Comparison of ENCODE assay signal across 18 cellular contexts in the genomic region with DNA sequence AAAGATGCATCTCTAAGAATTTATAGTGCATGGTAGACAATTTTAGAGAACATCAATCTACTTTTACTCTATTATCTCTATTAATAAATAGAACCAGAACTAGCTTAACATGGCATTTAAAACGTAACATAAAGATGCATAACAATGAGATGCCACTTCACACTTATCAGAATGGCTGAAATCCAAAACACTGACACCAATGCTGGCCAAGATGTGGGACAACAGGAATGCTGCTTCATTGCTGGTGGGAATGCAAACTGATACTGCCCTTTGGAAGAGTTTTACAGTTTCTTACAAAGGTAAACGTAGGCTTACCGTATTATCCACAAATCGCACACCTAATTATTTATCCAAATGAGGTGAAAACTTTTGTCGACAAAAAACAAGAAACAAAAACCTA.
DNase-seq lines count a peak whose midpoint lies in the region; ATAC-seq, FAIRE-seq and TF ChIP-seq lines count a peak whose summit lies in the region.
"Had no signal": no experiment of that assay in that cellular context is flagged by ENCODE, and none has a peak within 500 bp of the region (broad histone marks: within the 10 kb centered on the region; RNA-seq: fewer than 3 reads in every experiment).

No MANE protein-coding gene starts in this region.

- H3K27ac ChIP-seq in heart left ventricle, result peak overlapping the region in 4 of 12 donors; percentile 6 to 46 (median 32)
- H3K27ac ChIP-seq in gastrocnemius medialis, result peak overlapping the region; percentile 92 to 98 (median 95)

- in situ Hi-C loops in gastrocnemius medialis (cut with MboI; ENCODE audit: low sequenced_read_pairs in 4 of 4), result no loop called here

- DNase-seq in heart left ventricle, result no peak
- DNase-seq in cardiac septum (ENCODE audit: low spot score), result no peak
- DNase-seq in natural killer cell, result no peak
- DNase-seq in natural killer cell treated with Interleukin-12 subunit alpha and Interleukin-12 subunit beta and Interleukin-15 and Interleukin-18, amount 100 ng/mL, for 72 hours (ENCODE audit: low spot score), result no peak
- DNase-seq in gastrocnemius medialis, result no peak
- DNase-seq in GM12892 (ENCODE audit: insufficient read length), result no peak
- DNase-seq: C1 segment of cervical spinal cord; Calu3; CD4-positive, alpha-beta memory T cell; COR-L47; DMS53; DMS79 treated with DMSO at 0.1 percent for 48 hours; GF-D8; GOT3; HFFc6 had no signal

- TF ChIP-seq CTCF in heart left ventricle (IDR thresholded peaks at IDR 0.05) (no peak), natural killer cell (IDR thresholded peaks at IDR 0.05) (no peak), gastrocnemius medialis (IDR thresholded peaks at IDR 0.05 in 4 of 5, conservative IDR thresholded peaks at IDR 0.05 in 1 of 5) (no peak)

- H3K9me3 Mint-ChIP-seq in natural killer cell, result no peaks in the 10 kb centered on the region
- H3K9me3 Mint-ChIP-seq in natural killer cell treated with Interleukin-12 subunit alpha and Interleukin-12 subunit beta and Interleukin-15 and Interleukin-18, amount 100 ng/mL, for 72 hours, result no peaks in the 10 kb centered on the region
- H3K9me3 Mint-ChIP-seq: CD4-positive, alpha-beta memory T cell; HFFc6 had no signal

- H3K36me3 ChIP-seq in heart left ventricle, result peaks cover 0 to 71% (median 67%) of the 10 kb centered on the region in 9 donors
- H3K36me3 ChIP-seq in gastrocnemius medialis, result peaks cover 3 to 53% of the 10 kb centered on the region in 2 donors
- H3K36me3 ChIP-seq: HAP-1 had no signal

- H3K27me3 ChIP-seq in heart left ventricle, result no peaks in the 10 kb centered on the region
- no peaks in the 10 kb centered on the region for H3K27me3 ChIP-seq in gastrocnemius medialis

- ATAC-seq in heart left ventricle (peak in 3 of 4 donors; percentile 30 to 51 (median 35)), natural killer cell (no peak), gastrocnemius medialis (no peak)
- ATAC-seq in natural killer cell treated with Interleukin-12 subunit alpha and Interleukin-12 subunit beta and Interleukin-15 and Interleukin-18, amount 100 ng/mL, for 72 hours, result no peak

- H3K4me3 ChIP-seq in heart left ventricle, result no peak overlapping the region
- peak overlapping the region in 1 of 4 donors; percentile 11 for H3K4me3 ChIP-seq in gastrocnemius medialis
- H3K4me3 ChIP-seq: HAP-1 had no signal

- TF ChIP-seq POLR2A in heart left ventricle (IDR thresholded peaks at IDR 0.05) (no peak), gastrocnemius medialis (IDR thresholded peaks at IDR 0.05) (no peak), GM12892 (IDR thresholded peaks at IDR 0.05; ENCODE audit: low read depth, low read length) (no peak)

- FAIRE-seq in GM12892 (lab: Jason Lieb, UNC), result no peak
- FAIRE-seq: GM12891, H54 had no signal

- 68 to 72% (median 71%) methylated on average over 5 of the region's 5 CpGs for WGBS in heart left ventricle, 4 donors

- peaks cover 5 to 76% (median 41%) of the 10 kb centered on the region in 12 donors for H3K4me1 ChIP-seq in heart left ventricle
- H3K4me1 ChIP-seq in gastrocnemius medialis, result peaks cover 85 to 88% of the 10 kb centered on the region in 2 donors
- H3K4me1 ChIP-seq: HAP-1 had no signal

- H3K27ac Mint-ChIP-seq in natural killer cell, result peak overlapping the region; percentile 4 to 48
- H3K27ac Mint-ChIP-seq in natural killer cell treated with Interleukin-12 subunit alpha and Interleukin-12 subunit beta and Interleukin-15 and Interleukin-18, amount 100 ng/mL, for 72 hours, result no peak overlapping the region
- H3K27ac Mint-ChIP-seq: HFFc6 had no signal

- H3K36me3 Mint-ChIP-seq in natural killer cell, result peaks cover 19% of the 10 kb centered on the region
- no peaks in the 10 kb centered on the region for H3K36me3 Mint-ChIP-seq in natural killer cell treated with Interleukin-12 subunit alpha and Interleukin-12 subunit beta and Interleukin-15 and Interleukin-18, amount 100 ng/mL, for 72 hours

- H3K4me1 Mint-ChIP-seq in natural killer cell, result peaks cover 25 to 28% of the 10 kb centered on the region in 2 donors
- peaks cover 11 to 16% of the 10 kb centered on the region in 2 donors for H3K4me1 Mint-ChIP-seq in natural killer cell treated with Interleukin-12 subunit alpha and Interleukin-12 subunit beta and Interleukin-15 and Interleukin-18, amount 100 ng/mL, for 72 hours (ENCODE audit: low read depth in 2 of 2)

- no peak overlapping the region for H3K4me3 Mint-ChIP-seq in natural killer cell
- H3K4me3 Mint-ChIP-seq in natural killer cell treated with Interleukin-12 subunit alpha and Interleukin-12 subunit beta and Interleukin-15 and Interleukin-18, amount 100 ng/mL, for 72 hours, result no peak overlapping the region
- H3K4me3 Mint-ChIP-seq: CD4-positive, alpha-beta memory T cell; HFFc6 had no signal

- intact Hi-C loops in heart left ventricle (cut with DNase I) (loop anchor here in 1 of 10 donors (5.0 kb wide), 1 partner anchor 102 kb away; no protein-coding TSS in a partner anchor), cardiac septum (cut with DNase I) (no loop called here), natural killer cell (cut with micrococcal nuclease) (no loop called here), gastrocnemius medialis (cut with DNase I; ENCODE audit: low total_unique reads) (no loop called here)

- H3K27me3 Mint-ChIP-seq in natural killer cell (ENCODE audit: low read depth in 2 of 2), result no peaks in the 10 kb centered on the region
- H3K27me3 Mint-ChIP-seq in natural killer cell treated with Interleukin-12 subunit alpha and Interleukin-12 subunit beta and Interleukin-15 and Interleukin-18, amount 100 ng/mL, for 72 hours, result no peaks in the 10 kb centered on the region
- H3K27me3 Mint-ChIP-seq: CD4-positive, alpha-beta memory T cell had no signal

- no peaks in the 10 kb centered on the region for H3K9me3 ChIP-seq in heart left ventricle
- H3K9me3 ChIP-seq in gastrocnemius medialis, result no peaks in the 10 kb centered on the region
- H3K9me3 ChIP-seq: HAP-1 had no signal

Comparison
In these comparisons a context has a peak if more than half of its experiments do, and no peak if none do; other contexts are left out.
1. H3K27ac Mint-ChIP-seq: peak in natural killer cell (2 of 2); none in natural killer cell treated with Interleukin-12 subunit alpha and Interleukin-12 subunit beta and Interleukin-15 and Interleukin-18, amount 100 ng/mL, for 72 hours (0 of 2).
2. ATAC-seq: peak in heart left ventricle (3 of 4); none in natural killer cell (0 of 3), natural killer cell treated with Interleukin-12 subunit alpha and Interleukin-12 subunit beta and Interleukin-15 and Interleukin-18, amount 100 ng/mL, for 72 hours (0 of 2) and gastrocnemius medialis (0 of 2).